In genomic region chr7:77693830-77694583, GRCh38 we compare ENCODE assay signal across 2 cellular contexts.
TF ChIP-seq lines count a peak whose summit lies in the region.

No MANE protein-coding gene starts in this region.

TF ChIP-seq in SK-N-SH, 30 proteins besides CTCF, POLR2A, EP300 and RAD21:
- no peak for TF ChIP-seq PBX3 (IDR thresholded peaks at IDR 0.05)
- TF ChIP-seq SIN3A (IDR thresholded peaks at IDR 0.05; ENCODE audit: borderline replicate concordance, low read depth, low read length): no peak
- no peak for TF ChIP-seq RCOR1 (IDR thresholded peaks at IDR 0.05; ENCODE audit: low read length)

TF ChIP-seq in endothelial cell of umbilical vein, 7 proteins besides CTCF, POLR2A, EP300 and RAD21 (continued from another document):
- TF ChIP-seq GATA2 (IDR thresholded peaks at IDR 0.05; ENCODE audit: insufficient read depth, insufficient read length, low read depth, low read length) (no peak), EZH2 (IDR thresholded peaks at IDR 0.05; ENCODE audit: borderline replicate concordance, low read depth, low read length, severe bottlenecking) (no peak)
TF ChIP-seq in endothelial cell of umbilical vein: peak in this region for 0.
